In the genomic region with DNA sequence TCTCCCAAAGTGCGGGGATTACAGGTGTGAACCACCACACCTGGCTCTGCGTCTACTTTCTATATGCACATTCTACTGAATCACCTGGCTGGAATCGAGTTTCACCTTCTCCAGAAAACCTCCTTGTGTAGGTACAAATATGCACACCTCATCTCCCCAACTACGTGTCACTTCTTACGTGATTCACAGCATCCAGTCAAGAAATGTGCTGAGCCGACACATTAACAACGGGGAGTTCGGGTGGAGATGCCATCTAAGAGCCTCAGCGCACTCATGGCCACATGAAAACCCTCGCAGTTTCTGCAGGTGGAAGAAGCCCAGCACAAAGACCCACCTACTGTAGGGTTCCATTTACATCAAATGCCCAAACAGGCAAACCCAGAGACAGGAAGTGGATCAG, we compare ENCODE assay signal across 39 cellular contexts. TPM values are rescaled to one million over a fixed set of nuclear protein-coding genes. Genes with fewer than 3 reads are reported as not detected.
"Had no signal": no experiment of that assay in that cellular context is flagged by ENCODE, and none has a peak within 500 bp of the region (broad histone marks: within the 10 kb centered on the region; RNA-seq: fewer than 3 reads in every experiment).

No MANE protein-coding gene starts in this region.

- ATAC-seq: activated T-helper 17 cell treated with anti-CD3 and anti-CD28 coated beads, Interleukin-2, amount 50 U/mL, for 72 hours; Right ventricle myocardium inferior; SK-N-SH treated with all-trans-retinoic acid at 6 μM for 48 hours; T-cell had no signal

- H2AFZ ChIP-seq: PC-9 had no signal

- H3K4me2 ChIP-seq: PC-9 had no signal

- FAIRE-seq: RCC 7860 had no signal

- H3K4me3 ChIP-seq: PC-9 had no signal

- DNase-seq: activated B cell treated with CpG ODN at 0.5 μM for 24 hours; activated CD4-positive, alpha-beta memory T cell treated with anti-CD3 and anti-CD28 coated beads for 36 hours; activated CD4-positive, alpha-beta T cell treated with anti-CD3 and anti-CD28 coated beads for 4 hours; activated CD4-positive, alpha-beta T cell treated with anti-CD3 and anti-CD28 coated beads, Interleukin-2, amount 50 U/mL, for 1 hour; activated CD4-positive, CD25-positive, alpha-beta regulatory T cell treated with anti-CD3 and anti-CD28 coated beads, Interleukin-2, amount 50 U/mL, for 72 hours; activated CD8-positive, alpha-beta memory T cell treated with anti-CD3 and anti-CD28 coated beads, Interleukin-2, amount 50 U/mL, for 4 hours; activated effector memory CD4-positive, alpha-beta T cell treated with anti-CD3 and anti-CD28 coated beads, Interleukin-2, amount 50 U/mL, for 16 hours; activated naive CD4-positive, alpha-beta T cell; activated naive CD4-positive, alpha-beta T cell treated with anti-CD3 and anti-CD28 coated beads, Interleukin-2, amount 50 U/mL, for 16 hours; activated naive CD8-positive, alpha-beta T cell treated with anti-CD3 and anti-CD28 coated beads for 36 hours; activated T-cell treated with anti-CD3 and anti-CD28 coated beads for 4 hours; activated T-cell treated with anti-CD3 and anti-CD28 coated beads, Interleukin-2, amount 50 U/mL, for 48 hours; amniotic stem cell; MM.1S; MV-4-11; NCI-H1092; NCI-H1436 treated with DMSO at 0.1 percent for 48 hours; NCI-H1694 treated with DMSO at 0.1 percent for 48 hours; NCI-H2029; NCI-H345; NCI-H524 treated with DMSO at 0.1 percent for 48 hours; NK-92 treated with Interleukin-12 subunit alpha and Interleukin-12 subunit beta, amount 100 ng/mL, for 24 hours; PC-9; SIG-M5; T-cell; T-helper 2 cell; T-helper 9 cell had no signal

- H3K27ac ChIP-seq: PC-9, RWPE1, VCaP had no signal

RNA-seq across cellular contexts. Expression of a gene that starts 29.3 kb away (rescaled TPM):
- total RNA-seq: activated B cell treated with CpG ODN at 0.5 μM for 24 hours; activated CD4-positive, alpha-beta memory T cell treated with anti-CD3 and anti-CD28 coated beads for 36 hours; activated naive CD8-positive, alpha-beta T cell treated with anti-CD3 and anti-CD28 coated beads for 36 hours; activated T-helper 17 cell treated with anti-CD3 and anti-CD28 coated beads, Interleukin-2, amount 50 U/mL, for 72 hours; cardiac septum; LHCN-M2; NCI-H460; OCI-LY7; PC-9; Right ventricle myocardium inferior; SK-MEL-5; T-cell had no signal
- polyA plus RNA-seq: aorta had no signal

RNA-seq across cellular contexts. Expression of a gene that starts 37.5 kb away (rescaled TPM):
- total RNA-seq: activated B cell treated with CpG ODN at 0.5 μM for 24 hours; activated CD4-positive, alpha-beta memory T cell treated with anti-CD3 and anti-CD28 coated beads for 36 hours; activated naive CD8-positive, alpha-beta T cell treated with anti-CD3 and anti-CD28 coated beads for 36 hours; activated T-helper 17 cell treated with anti-CD3 and anti-CD28 coated beads, Interleukin-2, amount 50 U/mL, for 72 hours; cardiac septum; LHCN-M2; NCI-H460; OCI-LY7; PC-9; Right ventricle myocardium inferior; SK-MEL-5; T-cell had no signal
